In the genomic region with DNA sequence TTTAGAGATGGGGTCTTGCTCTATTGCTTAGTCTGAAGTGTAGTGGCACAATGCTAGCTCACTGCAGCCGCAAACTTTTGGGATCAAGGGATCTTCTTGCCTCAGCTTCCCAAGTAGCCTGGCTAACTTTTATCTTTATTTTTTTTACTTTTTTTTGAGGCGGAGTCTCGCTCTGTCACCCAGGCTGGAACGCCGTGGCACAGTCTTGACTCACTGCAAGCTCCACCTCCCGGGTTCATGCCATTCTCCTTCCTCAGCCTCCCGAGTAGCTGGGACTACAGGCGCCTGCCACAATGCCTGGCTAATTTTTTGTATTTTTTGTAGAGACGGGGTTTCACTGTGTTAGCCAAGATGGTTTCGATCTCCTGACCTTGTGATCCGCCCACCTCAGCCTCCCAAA, we compare ENCODE assay signal across 4 cellular contexts. TPM values are rescaled to one million over a fixed set of nuclear protein-coding genes. Genes with fewer than 3 reads are reported as not detected.
"Had no signal": no experiment of that assay in that cellular context is flagged by ENCODE, and none has a peak within 500 bp of the region (broad histone marks: within the 10 kb centered on the region; RNA-seq: fewer than 3 reads in every experiment).

No MANE protein-coding gene starts in this region.

RNA-seq across cellular contexts. Expression of a gene that starts 47.4 kb away (rescaled TPM):
- total RNA-seq: pulmonary artery endothelial cell, right atrium auricular region, suprapubic skin had no signal
- polyA plus RNA-seq: naive thymus-derived CD4-positive, alpha-beta T cell had no signal
